In genomic region chr11:60821827-60822599, GRCh38 we compare ENCODE assay signal across 2 cellular contexts.
TF ChIP-seq lines count a peak whose summit lies in the region.

No MANE protein-coding gene starts in this region.

TF ChIP-seq in SK-N-SH, 30 proteins besides CTCF, POLR2A, EP300 and RAD21:
- no peak for TF ChIP-seq YY1 (IDR thresholded peaks at IDR 0.05; ENCODE audit: low read depth)
- no peak for TF ChIP-seq GABPA (IDR thresholded peaks at IDR 0.05; ENCODE audit: low read depth)
- no peak for TF ChIP-seq FOXJ3 (CRISPR knock-in tag; IDR thresholded peaks at IDR 0.05)
- no peak for TF ChIP-seq RXRA (IDR thresholded peaks at IDR 0.05; ENCODE audit: borderline replicate concordance, low read depth)
- TF ChIP-seq MAX (IDR thresholded peaks at IDR 0.05; ENCODE audit: low read depth), result no peak
- TF ChIP-seq REST (IDR thresholded peaks at IDR 0.05; ENCODE audit: low read depth, low read length), result no peak
- TF ChIP-seq PBX3 (IDR thresholded peaks at IDR 0.05), result no peak
- no peak for TF ChIP-seq MEF2A (IDR thresholded peaks at IDR 0.05; ENCODE audit: borderline replicate concordance, low read depth)
- TF ChIP-seq NRF1 (IDR thresholded peaks at IDR 0.05; ENCODE audit: low read depth, low read length), result no peak
- no peak for TF ChIP-seq TCF12 (IDR thresholded peaks at IDR 0.05)
- TF ChIP-seq POLR2AphosphoS5 (IDR thresholded peaks at IDR 0.05; ENCODE audit: low read depth, low read length), result no peak
TF ChIP-seq in SK-N-SH: peak in this region for 0.

TF ChIP-seq in SK-N-SH treated with all-trans-retinoic acid at 6 μM for 48 hours, 23 proteins besides CTCF, POLR2A, EP300 and RAD21:
- TF ChIP-seq ZFP3 (CRISPR knock-in tag; IDR thresholded peaks at IDR 0.05), result no peak
- no peak for TF ChIP-seq ZFP30 (CRISPR knock-in tag; IDR thresholded peaks at IDR 0.05)
- no peak for TF ChIP-seq CREB5 (CRISPR knock-in tag; IDR thresholded peaks at IDR 0.05; ENCODE audit: low read depth)
- TF ChIP-seq CSDC2 (CRISPR knock-in tag; IDR thresholded peaks at IDR 0.05), result no peak
- no peak for TF ChIP-seq ZNF8 (CRISPR knock-in tag; IDR thresholded peaks at IDR 0.05)
- TF ChIP-seq ZC3H10 (CRISPR knock-in tag; IDR thresholded peaks at IDR 0.05), result no peak
- no peak for TF ChIP-seq OSR1 (CRISPR knock-in tag; IDR thresholded peaks at IDR 0.05)
- no peak for TF ChIP-seq PATZ1 (CRISPR knock-in tag; IDR thresholded peaks at IDR 0.05; ENCODE audit: borderline replicate concordance)
- TF ChIP-seq SNAI2 (CRISPR knock-in tag; IDR thresholded peaks at IDR 0.05), result no peak
- TF ChIP-seq CSRNP3 (CRISPR knock-in tag; IDR thresholded peaks at IDR 0.05), result no peak
- no peak for TF ChIP-seq RARB (CRISPR knock-in tag; IDR thresholded peaks at IDR 0.05)
- no peak for TF ChIP-seq ISL1 (CRISPR knock-in tag; IDR thresholded peaks at IDR 0.05)
- no peak for TF ChIP-seq GLIS3 (CRISPR knock-in tag; IDR thresholded peaks at IDR 0.05)
